In genomic region chr7:32108651-32109050, GRCh38 we compare ENCODE assay signal across 16 cellular contexts. TPM values are rescaled to one million over a fixed set of nuclear protein-coding genes. Genes with fewer than 3 reads are reported as not detected.
DNase-seq lines count a peak whose midpoint lies in the region; ATAC-seq and TF ChIP-seq lines count a peak whose summit lies in the region.
"Had no signal": no experiment of that assay in that cellular context is flagged by ENCODE, and none has a peak within 500 bp of the region (broad histone marks: within the 10 kb centered on the region; RNA-seq: fewer than 3 reads in every experiment).

No MANE protein-coding gene starts in this region.

- CTCF ChIA-PET in MCF 10A (lab: Yijun Ruan, JAX) (interaction anchor here (0.7 kb wide), 1 partner anchor 96 kb away, joined by 3 read pairs; no protein-coding TSS in a partner anchor), RWPE1 (lab: Yijun Ruan, JAX) (no interaction called here), Caco-2 (lab: Charles Lee) (no interaction called here)

- H3K4me3 ChIP-seq in breast epithelium (no peak overlapping the region), osteoblast (ENCODE audit: insufficient read depth, low read length) (no peak overlapping the region), Caco-2 (ENCODE audit: low read depth, low read length) (no peak overlapping the region)
- H3K4me3 ChIP-seq: BLaER1, SJSA1 had no signal

- no peaks in the 10 kb centered on the region for H3K27me3 ChIP-seq in breast epithelium
- no peaks in the 10 kb centered on the region for H3K27me3 ChIP-seq in osteoblast (ENCODE audit: insufficient read depth, low read length)
- H3K27me3 ChIP-seq in Caco-2 (replicated peaks; ENCODE audit: control insufficient read depth, insufficient read depth, low read length) = no peaks in the 10 kb centered on the region
- H3K27me3 ChIP-seq: BLaER1, SJSA1 had no signal

- H3K27ac ChIP-seq in breast epithelium (no peak overlapping the region), RWPE1 (no peak overlapping the region; the same call in 1 of the 2 replicates), epithelial cell of prostate (peak overlapping the region; percentile 8), osteoblast (ENCODE audit: low read depth, low read length) (no peak overlapping the region)
- H3K27ac ChIP-seq: 22Rv1, BLaER1, SJSA1 had no signal

- H3K4me2 ChIP-seq in osteoblast (ENCODE audit: insufficient read depth, low read length) = no peak overlapping the region
- H3K4me2 ChIP-seq: BLaER1 had no signal

- H3K79me2 ChIP-seq in osteoblast (ENCODE audit: insufficient read depth, low read length) = no peaks in the 10 kb centered on the region

- H3K4me1 ChIP-seq in breast epithelium = no peaks in the 10 kb centered on the region
- peaks cover 12% of the 10 kb centered on the region for H3K4me1 ChIP-seq in osteoblast (ENCODE audit: insufficient read depth, low read length)
- H3K4me1 ChIP-seq in Caco-2 = no peaks in the 10 kb centered on the region
- H3K4me1 ChIP-seq: SJSA1 had no signal

- peak overlapping the region; percentile 54 for H2AFZ ChIP-seq in osteoblast (ENCODE audit: low read length)

- DNase-seq in MCF 10A (ENCODE audit: unreplicated experiment) (peak; percentile 91), breast epithelium (ENCODE audit: low spot score in 2 of 2) (no peak), RWPE1 (ENCODE audit: low spot score) (peak; percentile 42), epithelial cell of prostate (ENCODE audit: low read depth, low spot score) (peak; percentile 22), osteoblast (ENCODE audit: insufficient read length, low spot score, missing footprints) (no peak), head of caudate nucleus (no peak), natural killer cell (no peak), Caco-2 (no peak)
- DNase-seq: NCI-H1092 treated with DMSO at 0.1 percent for 48 hours, NCI-H1694 treated with DMSO at 0.1 percent for 48 hours, NCI-H510A, NCI-H82 had no signal

- H3K4me1 Mint-ChIP-seq in MCF 10A (ENCODE audit: insufficient read depth, unreplicated experiment) (peaks cover 15% of the 10 kb centered on the region), natural killer cell (no peaks in the 10 kb centered on the region), Caco-2 (ENCODE audit: low read depth, unreplicated experiment) (no peaks in the 10 kb centered on the region)

- POLR2A ChIA-PET in MCF 10A (lab: Yijun Ruan, JAX) = interaction anchor here (0.6 kb wide), 1 partner anchor 1312 kb away, joined by 3 read pairs; no protein-coding TSS in a partner anchor
- POLR2A ChIA-PET in RWPE1 (lab: Yijun Ruan, JAX; ENCODE audit: low non-redundant PET) = no interaction called here
- POLR2A ChIA-PET in Caco-2 (lab: Charles Lee) = no interaction called here

- TF ChIP-seq CTCF in MCF 10A (IDR thresholded peaks at IDR 0.05; ENCODE audit: unreplicated experiment) = no peak
- no peak for TF ChIP-seq CTCF in breast epithelium (IDR thresholded peaks at IDR 0.05)
- TF ChIP-seq CTCF in RWPE1 (conservative IDR thresholded peaks at IDR 0.05; ENCODE audit: low read depth) = no peak
- TF ChIP-seq CTCF in osteoblast (IDR thresholded peaks at IDR 0.05; ENCODE audit: extremely low read depth, low read depth, low read length) = no peak
- no peak for TF ChIP-seq CTCF in natural killer cell (IDR thresholded peaks at IDR 0.05)
- TF ChIP-seq CTCF in Caco-2 (IDR thresholded peaks at IDR 0.05; ENCODE audit: insufficient read depth in 1 of 2, low read depth in 1 of 2, low read length in 1 of 2, severe bottlenecking in 1 of 2, unreplicated experiment in 1 of 2) = no peak

- H3K27ac Mint-ChIP-seq in MCF 10A (ENCODE audit: low read depth, unreplicated experiment) = peak overlapping the region; percentile 82
- no peak overlapping the region for H3K27ac Mint-ChIP-seq in natural killer cell
- H3K27ac Mint-ChIP-seq in Caco-2 (ENCODE audit: unreplicated experiment) = no peak overlapping the region

- H3K36me3 ChIP-seq in breast epithelium = no peaks in the 10 kb centered on the region
- no peaks in the 10 kb centered on the region for H3K36me3 ChIP-seq in osteoblast (ENCODE audit: insufficient read depth, low read length)
- H3K36me3 ChIP-seq in Caco-2 (ENCODE audit: control insufficient read depth, insufficient read depth, low read length) = no peaks in the 10 kb centered on the region
- H3K36me3 ChIP-seq: BLaER1, SJSA1 had no signal

- H3K27me3 Mint-ChIP-seq in MCF 10A (ENCODE audit: insufficient read depth, unreplicated experiment) (no peaks in the 10 kb centered on the region), natural killer cell (ENCODE audit: low read depth in 2 of 2) (no peaks in the 10 kb centered on the region), Caco-2 (ENCODE audit: insufficient read depth, unreplicated experiment) (peaks cover 6% of the 10 kb centered on the region)

- H3K4me3 Mint-ChIP-seq in MCF 10A (ENCODE audit: unreplicated experiment) (no peak overlapping the region), natural killer cell (no peak overlapping the region), Caco-2 (ENCODE audit: unreplicated experiment) (no peak overlapping the region)

- BruUV-seq in MCF 10A (replicated peaks; lab: Mats Ljungman, UMichigan) (no TSS peak), Caco-2 (replicated peaks; lab: Mats Ljungman, UMichigan) (no TSS peak)

- no peaks in the 10 kb centered on the region for H4K20me1 ChIP-seq in osteoblast (ENCODE audit: insufficient read depth, low read length)
- H4K20me1 ChIP-seq: BLaER1 had no signal

- ATAC-seq in natural killer cell = no peak
- ATAC-seq: HCT116 had no signal

- peaks cover 4% of the 10 kb centered on the region for H3K36me3 Mint-ChIP-seq in MCF 10A (ENCODE audit: insufficient read depth, unreplicated experiment)
- H3K36me3 Mint-ChIP-seq in natural killer cell = peaks cover 18% of the 10 kb centered on the region
- no peaks in the 10 kb centered on the region for H3K36me3 Mint-ChIP-seq in Caco-2 (ENCODE audit: insufficient read depth, unreplicated experiment)

- H3K9me3 Mint-ChIP-seq in MCF 10A (ENCODE audit: unreplicated experiment) = peaks cover 11% of the 10 kb centered on the region
- H3K9me3 Mint-ChIP-seq in natural killer cell = peaks cover 11 to 17% of the 10 kb centered on the region in 2 donors
- H3K9me3 Mint-ChIP-seq in Caco-2 (ENCODE audit: unreplicated experiment) = peaks cover 12% of the 10 kb centered on the region

- TF ChIP-seq POLR2A in breast epithelium (IDR thresholded peaks at IDR 0.05) = no peak

- H3K9me3 ChIP-seq in breast epithelium = peaks cover 9 to 19% of the 10 kb centered on the region in 2 donors
- peaks cover 6% of the 10 kb centered on the region for H3K9me3 ChIP-seq in osteoblast (ENCODE audit: low read depth, low read length)
- H3K9me3 ChIP-seq in Caco-2 = 0 out of 2 replicates have a peak, but pooled peaks cover 9% of the 10 kb centered on the region

- intact Hi-C loops in MCF 10A (cut with micrococcal nuclease) (no loop called here), breast epithelium (cut with DNase I; ENCODE audit: low total_unique reads) (no loop called here), head of caudate nucleus (cut with DNase I) (no loop called here), natural killer cell (cut with micrococcal nuclease) (no loop called here), Caco-2 (cut with micrococcal nuclease; ENCODE audit: unreplicated experiment) (no loop called here)

RNA-seq across cellular contexts. Expression of gene PDE1C, which starts 38.4 kb away (rescaled TPM):
- total RNA-seq in MCF 10A (2022) (0.14 and 0.27 TPM in 2 replicates), breast epithelium (10 to 100 TPM in 2 of 3 donors, 1 to 10 TPM in 1; 3.2 to 30.1 (median 18.7) TPM), osteoblast (143 and 149 TPM in 2 replicates), natural killer cell (not detected), Caco-2 (2022) (not detected in 2 replicates)

Comparison
In these comparisons a context has a peak if more than half of its experiments do, and no peak if none do; other contexts are left out.
1. DNase-seq: peak in MCF 10A (single experiment), RWPE1 (single experiment) and epithelial cell of prostate (single experiment); none in breast epithelium (0 of 2), osteoblast (single experiment), head of caudate nucleus (0 of 42), natural killer cell (single experiment) and Caco-2 (0 of 2).